8 cellular contexts compared by ENCODE assay signal in the genomic region with DNA sequence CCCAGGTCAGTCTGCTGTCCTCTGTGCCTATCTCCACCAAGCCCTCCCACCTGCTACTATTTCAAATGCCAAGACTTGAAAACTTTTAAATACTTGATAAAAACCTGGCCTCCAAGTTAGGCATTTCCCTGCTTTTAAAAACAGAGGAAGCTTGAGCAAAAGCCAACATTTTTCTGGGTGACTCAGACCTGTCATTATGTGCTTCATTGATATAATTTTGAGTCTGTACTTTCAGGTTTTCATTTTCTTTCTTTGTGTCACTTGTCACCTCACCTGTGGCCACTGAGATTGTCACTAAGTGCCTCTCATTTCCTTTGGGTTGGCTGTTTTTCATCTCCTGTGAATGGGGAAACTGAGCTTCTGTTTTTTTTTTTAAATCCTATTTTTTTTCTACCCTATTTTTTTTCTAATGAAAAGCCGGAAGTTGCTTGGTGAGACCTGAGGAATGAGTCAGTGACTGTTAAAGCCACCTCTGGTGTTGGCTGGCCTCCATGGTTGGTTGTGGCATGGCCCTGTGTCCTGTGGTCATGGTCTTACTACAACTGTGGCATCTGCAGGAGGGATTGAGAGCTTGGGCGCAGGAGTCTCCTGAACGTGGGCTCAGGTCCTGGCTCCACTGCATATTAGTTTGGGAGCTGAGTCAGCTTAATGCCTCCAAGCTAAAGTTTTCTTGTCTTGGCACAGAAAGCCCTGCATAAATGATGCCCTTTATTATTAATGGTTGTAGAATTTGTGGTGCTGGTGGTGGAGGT. TPM values are rescaled to one million over a fixed set of nuclear protein-coding genes. Genes with fewer than 3 reads are reported as not detected.
DNase-seq lines count a peak whose midpoint lies in the region; ATAC-seq and TF ChIP-seq lines count a peak whose summit lies in the region.

No MANE protein-coding gene starts in this region.

- TF ChIP-seq POLR2A in NB4 (IDR thresholded peaks at IDR 0.05; ENCODE audit: extremely low read depth, insufficient read length) (no peak), breast epithelium (IDR thresholded peaks at IDR 0.05) (no peak)

- intact Hi-C loops in breast epithelium (cut with DNase I; ENCODE audit: low total_unique reads), result no loop called here

- no peak overlapping the region for H3K4me3 Mint-ChIP-seq in glutamatergic neuron (ENCODE audit: unreplicated experiment)

- no peaks in the 10 kb centered on the region for H3K36me3 ChIP-seq in breast epithelium

- H3K27me3 ChIP-seq in breast epithelium, result no peaks in the 10 kb centered on the region

- peak; percentile 90 for DNase-seq in NB4 (ENCODE audit: low read depth)
- peak in 1 of 2 donors; percentile 68 for DNase-seq in breast epithelium (ENCODE audit: low spot score in 2 of 2)
- peak; percentile 67 for DNase-seq in retinal pigment epithelial cell (ENCODE audit: low read depth)
- no peak for DNase-seq in GM10266 (ENCODE audit: extremely low spot score)
- no peak for DNase-seq in glutamatergic neuron
- DNase-seq in HUDEP-2 (lab: John Stamatoyannopoulos, UW; ENCODE audit: unreplicated experiment in 76 of 76), result no peak

- H3K27me3 Mint-ChIP-seq in glutamatergic neuron (ENCODE audit: unreplicated experiment), result no peaks in the 10 kb centered on the region

- H3K9me3 Mint-ChIP-seq in glutamatergic neuron (ENCODE audit: unreplicated experiment), result peaks cover 2% of the 10 kb centered on the region

- H3K4me1 ChIP-seq in breast epithelium, result peaks cover 5 to 19% of the 10 kb centered on the region in 2 donors

- ATAC-seq in GM21390 (IDR thresholded peaks at IDR 0.05; ENCODE audit: unreplicated experiment), result peak; percentile 42
- no peak for ATAC-seq in GM21737 (IDR thresholded peaks at IDR 0.05; ENCODE audit: unreplicated experiment)

- peaks cover 5% of the 10 kb centered on the region for H3K4me1 Mint-ChIP-seq in glutamatergic neuron (ENCODE audit: low read depth, unreplicated experiment)

- no peak overlapping the region for H3K27ac Mint-ChIP-seq in glutamatergic neuron (ENCODE audit: unreplicated experiment)

- H3K27ac ChIP-seq in breast epithelium, result peak overlapping the region; percentile 50 to 83

- H3K4me3 ChIP-seq in NB4 (ENCODE audit: low read depth, low read length), result no peak overlapping the region
- no peak overlapping the region for H3K4me3 ChIP-seq in breast epithelium
- H3K4me3 ChIP-seq in retinal pigment epithelial cell (ENCODE audit: low read length), result no peak overlapping the region

- H3K36me3 Mint-ChIP-seq in glutamatergic neuron (ENCODE audit: unreplicated experiment), result no peaks in the 10 kb centered on the region

- H3K9me3 ChIP-seq in breast epithelium, result no peaks in the 10 kb centered on the region

- TF ChIP-seq CTCF in NB4 (IDR thresholded peaks at IDR 0.05; ENCODE audit: low read depth, low read length) (no peak), breast epithelium (IDR thresholded peaks at IDR 0.05) (no peak), retinal pigment epithelial cell (conservative IDR thresholded peaks at IDR 0.05; ENCODE audit: low read depth, low read length) (no peak), GM10266 (IDR thresholded peaks at IDR 0.05; ENCODE audit: control insufficient read depth, insufficient read depth, low read depth, missing control alignments) (no peak), glutamatergic neuron (IDR thresholded peaks at IDR 0.05; ENCODE audit: partially characterized antibody, unreplicated experiment) (no peak)

RNA-seq across cellular contexts. Expression of gene ARHGAP26, which starts 56.7 kb away (rescaled TPM):
- total RNA-seq in breast epithelium (10 to 100 TPM; 33.1 to 89.0 (median 56.4) TPM), glutamatergic neuron (ENCODE audit: unreplicated experiment) (20.1 TPM)

Comparison
In these comparisons a context has a peak if more than half of its experiments do, and no peak if none do; other contexts are left out.
1. DNase-seq: peak in NB4 (single experiment) and retinal pigment epithelial cell (single experiment); none in GM10266 (single experiment), glutamatergic neuron (single experiment) and HUDEP-2 (0 of 76).